In genomic region chr2:174395284-174395968, GRCh38 we compare ENCODE assay signal across 8 cellular contexts. TPM values are rescaled to one million over a fixed set of nuclear protein-coding genes. Genes with fewer than 3 reads are reported as not detected.
A peak's percentile ranks its signal among the peaks of the same experiment; 100 is the strongest.
DNase-seq lines count a peak whose midpoint lies in the region; ATAC-seq and TF ChIP-seq lines count a peak whose summit lies in the region.

SCRN3 (plus strand) TSS chr2:174395730; CDS start chr2:174398284, 2,554 bp downstream.

- TF ChIP-seq CTCF in choroid plexus epithelial cell (conservative IDR thresholded peaks at IDR 0.05; ENCODE audit: low read depth, low read length), result no peak

- DNase-seq in AG20443 (ENCODE audit: low spot score), result peak; percentile 90
- peak; percentile 3 for DNase-seq in NCI-H446 treated with DMSO at 0.1 percent for 48 hours (lab: John Stamatoyannopoulos, UW)
- DNase-seq in activated CD4-positive, alpha-beta T cell treated with anti-CD3 and anti-CD28 coated beads for 36 hours, result peak; percentile 85
- peak; percentile 81 for DNase-seq in choroid plexus epithelial cell (ENCODE audit: low read depth)
- peak; percentile 58 for DNase-seq in kidney glomerular epithelial cell (lab: John Stamatoyannopoulos, UW)
- DNase-seq in stimulated activated CD4-positive, alpha-beta T cell treated with anti-CD3 and anti-CD28 coated beads, Interleukin-1b, Interleukin-23, amount 100 ng/mL, for 1 hour (ENCODE audit: low read depth in 2 of 2), result peak; percentile 36 to 44

- H3K9me3 Mint-ChIP-seq in activated CD4-positive, alpha-beta T cell treated with anti-CD3 and anti-CD28 coated beads for 36 hours (ENCODE audit: low read depth), result no peaks in the 10 kb centered on the region

- peaks cover 20% of the 10 kb centered on the region for H3K36me3 Mint-ChIP-seq in activated CD4-positive, alpha-beta T cell treated with anti-CD3 and anti-CD28 coated beads for 36 hours (ENCODE audit: low read depth)

- H3K4me3 ChIP-seq in choroid plexus epithelial cell (ENCODE audit: low read depth, low read length), result peak within 1 kb of the TSS; percentile 78

- H3K27ac Mint-ChIP-seq in activated CD4-positive, alpha-beta T cell treated with anti-CD3 and anti-CD28 coated beads for 36 hours, result peak within 1 kb of the TSS; percentile 99

- CTCF ChIA-PET in activated CD4-positive, alpha-beta T cell treated with anti-CD3 and anti-CD28 coated beads for 36 hours (lab: Charles Lee), result interaction anchor here (0.6 to 1.4 kb wide), 4 partner anchors 66 to 659 kb away, joined by 3 read pairs; no protein-coding TSS in a partner anchor

- H3K4me3 Mint-ChIP-seq in activated CD4-positive, alpha-beta T cell treated with anti-CD3 and anti-CD28 coated beads for 36 hours, result peak within 1 kb of the TSS; percentile 100

- POLR2A ChIA-PET in activated CD4-positive, alpha-beta T cell treated with anti-CD3 and anti-CD28 coated beads for 36 hours (lab: Charles Lee), result interaction anchor here (0.5 to 1.0 kb wide), 6 partner anchors 98 to 437 kb away, joined by 3 to 5 read pairs (median 4); partner anchors contain the start of gene OLA1

- H3K27me3 Mint-ChIP-seq in activated CD4-positive, alpha-beta T cell treated with anti-CD3 and anti-CD28 coated beads for 36 hours, result no peaks in the 10 kb centered on the region

- H3K4me1 Mint-ChIP-seq in activated CD4-positive, alpha-beta T cell treated with anti-CD3 and anti-CD28 coated beads for 36 hours, result peaks cover 35% of the 10 kb centered on the region

- ATAC-seq in GM19025 (IDR thresholded peaks at IDR 0.05; ENCODE audit: low read depth, unreplicated experiment), result peak; percentile 92
- peak; percentile 91 for ATAC-seq in HG03342 (IDR thresholded peaks at IDR 0.05; ENCODE audit: unreplicated experiment)
- peak; percentile 93 for ATAC-seq in activated CD4-positive, alpha-beta T cell treated with anti-CD3 and anti-CD28 coated beads for 36 hours

- intact Hi-C loops in activated CD4-positive, alpha-beta T cell treated with anti-CD3 and anti-CD28 coated beads for 36 hours (cut with DNase I, micrococcal nuclease), result loop anchor here (1.0 to 2.0 kb wide), 4 partner anchors 91 to 430 kb away; partner anchors contain the start of genes GPR155 (in 2 of the 2), OLA1 (in 1 of the 2) and SP3 (in 1 of the 2)

RNA-seq across cellular contexts. Expression of gene SCRN3, which starts in this region (rescaled TPM):
- 10 to 100 TPM; 12.7 to 14.1 TPM for total RNA-seq in activated CD4-positive, alpha-beta T cell treated with anti-CD3 and anti-CD28 coated beads for 36 hours

Comparison
In these comparisons a context has a peak if more than half of its experiments do, and no peak if none do; other contexts are left out.
1. Peak in every context shown above with its lines: DNase-seq, ATAC-seq and H3K4me3 ChIP-seq.
2. DNase-seq: peak in every context shown above with its lines; median percentile 90 in AG20443; 85 in activated CD4-positive, alpha-beta T cell treated with anti-CD3 and anti-CD28 coated beads for 36 hours; 81 in choroid plexus epithelial cell; 58 in kidney glomerular epithelial cell; 40 in stimulated activated CD4-positive, alpha-beta T cell treated with anti-CD3 and anti-CD28 coated beads, Interleukin-1b, Interleukin-23, amount 100 ng/mL, for 1 hour; 3 in NCI-H446 treated with DMSO at 0.1 percent for 48 hours.